8 cellular contexts compared by ENCODE assay signal in the genomic region with DNA sequence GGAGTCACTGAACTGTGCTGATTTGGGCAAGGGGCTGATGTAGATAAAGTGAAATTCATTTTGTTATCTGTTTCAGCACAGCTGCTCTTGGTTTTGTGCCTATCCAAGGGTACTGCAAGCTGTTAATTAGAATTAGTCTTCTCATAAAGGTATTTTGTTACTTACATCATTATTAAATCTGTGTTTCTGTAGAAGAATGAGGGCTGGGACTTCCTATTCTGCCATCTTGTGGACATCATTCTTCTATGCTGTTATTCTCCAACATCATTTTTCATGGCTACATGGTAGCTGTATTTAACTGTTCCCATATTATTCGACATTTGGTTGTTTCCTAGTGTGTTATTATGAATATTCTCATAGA.
DNase-seq lines count a peak whose midpoint lies in the region; ATAC-seq and TF ChIP-seq lines count a peak whose summit lies in the region.

No MANE protein-coding gene starts in this region.

- TF ChIP-seq CTCF in heart left ventricle (IDR thresholded peaks at IDR 0.05): peak in 7 of 12 donors; percentile 6 to 29 (median 22)
- peak; percentile 60 for TF ChIP-seq CTCF in fibroblast of the aortic adventitia (IDR thresholded peaks at IDR 0.05; ENCODE audit: insufficient read depth, low read length)
- peak; percentile 44 for TF ChIP-seq CTCF in type B pancreatic cell (conservative IDR thresholded peaks at IDR 0.05)
- TF ChIP-seq CTCF in mesothelial cell of epicardium (IDR thresholded peaks at IDR 0.05; ENCODE audit: unreplicated experiment): no peak

- TF ChIP-seq POLR2A in heart left ventricle (IDR thresholded peaks at IDR 0.05): no peak

- WGBS in heart left ventricle, 4 donors: 77 to 88% (median 85%) methylated on average over 1 of the region's 1 CpG

- intact Hi-C loops in heart left ventricle (cut with DNase I) (loop anchor here in 9 of 10 donors (2.0 to 10.0 kb wide), 8 partner anchors 75 to 560 kb away; a partner anchor contains a TSS), cardiac septum (cut with DNase I) (loop anchor here (2.0 to 5.0 kb wide), 3 partner anchors 76 to 560 kb away; a partner anchor contains a TSS)

- H3K27ac ChIP-seq in heart left ventricle: no peak overlapping the region

- no peaks in the 10 kb centered on the region for H3K36me3 ChIP-seq in heart left ventricle

- H3K4me3 ChIP-seq in heart left ventricle: no peak overlapping the region
- no peak overlapping the region for H3K4me3 ChIP-seq in fibroblast of the aortic adventitia (ENCODE audit: low read depth, low read length)

- H3K36me3 Mint-ChIP-seq in type B pancreatic cell (no peaks in the 10 kb centered on the region), mesothelial cell of epicardium (peaks cover 2% of the 10 kb centered on the region)

- no peak overlapping the region for H3K4me3 Mint-ChIP-seq in type B pancreatic cell
- no peak overlapping the region for H3K4me3 Mint-ChIP-seq in mesothelial cell of epicardium

- H3K27ac Mint-ChIP-seq in type B pancreatic cell (peak overlapping the region; percentile 82), mesothelial cell of epicardium (no peak overlapping the region)

- H3K4me1 ChIP-seq in heart left ventricle: peaks cover 0 to 17% (median 0%) of the 10 kb centered on the region in 12 donors

- ATAC-seq in heart left ventricle: no peak

- no peak for DNase-seq in heart left ventricle
- DNase-seq in cardiac septum (ENCODE audit: low spot score): no peak
- DNase-seq in RPMI7951 (ENCODE audit: low read depth): peak; percentile 62
- DNase-seq in fibroblast of the aortic adventitia (ENCODE audit: low read depth): peak; percentile 80
- DNase-seq in type B pancreatic cell (ENCODE audit: extremely low spot score, unreplicated experiment): no peak
- DNase-seq in NK-92 (lab: John Stamatoyannopoulos, UW; ENCODE audit: unreplicated experiment): no peak
- DNase-seq in NCI-H1417 treated with DMSO at 0.1 percent for 48 hours (lab: John Stamatoyannopoulos, UW): no peak
- DNase-seq in mesothelial cell of epicardium (ENCODE audit: low spot score in 2 of 2, unreplicated experiment in 2 of 2): no peak

- H3K4me1 Mint-ChIP-seq in type B pancreatic cell (ENCODE audit: unreplicated experiment) (peaks cover 7% of the 10 kb centered on the region), mesothelial cell of epicardium (peaks cover 5% of the 10 kb centered on the region)

- no peaks in the 10 kb centered on the region for H3K27me3 Mint-ChIP-seq in type B pancreatic cell
- no peaks in the 10 kb centered on the region for H3K27me3 Mint-ChIP-seq in mesothelial cell of epicardium (ENCODE audit: low read depth)

- peaks cover 0 to 3% (median 0%) of the 10 kb centered on the region in 12 donors for H3K9me3 ChIP-seq in heart left ventricle

- no peaks in the 10 kb centered on the region for H3K9me3 Mint-ChIP-seq in type B pancreatic cell
- peaks cover 26% of the 10 kb centered on the region for H3K9me3 Mint-ChIP-seq in mesothelial cell of epicardium

- no peaks in the 10 kb centered on the region for H3K27me3 ChIP-seq in heart left ventricle

Comparison
In these comparisons a context has a peak if more than half of its experiments do, and no peak if none do; other contexts are left out.
1. DNase-seq: peak in RPMI7951 (single experiment) and fibroblast of the aortic adventitia (single experiment); none in heart left ventricle (0 of 5), cardiac septum (single experiment), type B pancreatic cell (single experiment), NK-92 (single experiment), NCI-H1417 treated with DMSO at 0.1 percent for 48 hours (single experiment) and mesothelial cell of epicardium (0 of 2).